Comparison of ENCODE assay signal across 28 cellular contexts in genomic region chr7:138949421-138950088, GRCh38. TPM values are rescaled to one million over a fixed set of nuclear protein-coding genes. Genes with fewer than 3 reads are reported as not detected.
"Had no signal": no experiment of that assay in that cellular context is flagged by ENCODE, and none has a peak within 500 bp of the region (broad histone marks: within the 10 kb centered on the region; RNA-seq: fewer than 3 reads in every experiment).

No MANE protein-coding gene starts in this region.

- H3K4me3 ChIP-seq: psoas muscle, right lobe of liver, sigmoid colon, stomach, thoracic aorta, thyroid gland, tibial nerve, vagina had no signal

- H3K4me1 ChIP-seq: psoas muscle, right lobe of liver, sigmoid colon, stomach, tibial nerve, vagina had no signal

- FAIRE-seq: small intestine, urothelium cell line had no signal

- H3K27me3 Mint-ChIP-seq: progenitor cell of endocrine pancreas; stimulated activated naive CD8-positive, alpha-beta T cell treated with anti-CD3 and anti-CD28 coated beads, Interleukin-15, Interleukin-2, amounts not matched to agents 100 ng/mL and 50 ng/mL, for 24 hours; type B pancreatic cell had no signal

- H3K27ac ChIP-seq: neutrophil, parathyroid adenoma, psoas muscle, right lobe of liver, sigmoid colon, stomach, thoracic aorta, thyroid gland, tibial nerve, vagina had no signal

- H3K9ac ChIP-seq: parathyroid adenoma had no signal

- DNase-seq: naive thymus-derived CD4-positive, alpha-beta T cell; natural killer cell; nucleus accumbens; posterior cingulate gyrus; psoas muscle; right cardiac atrium; right lobe of liver; sigmoid colon; small intestine; stimulated activated CD4-positive, alpha-beta T cell treated with anti-CD3 and anti-CD28 coated beads, Interleukin-15, amount 100 ng/mL, for 24 hours; stimulated activated CD4-positive, alpha-beta T cell treated with anti-CD3 and anti-CD28 coated beads, Interleukin-2, amount 100 ng/mL, for 24 hours; stimulated activated CD4-positive, alpha-beta T cell treated with anti-CD3 and anti-CD28 coated beads, Interleukin-2, amount 100 ng/mL, for 48 hours; stimulated activated CD4-positive, alpha-beta T cell treated with anti-CD3 and anti-CD28 coated beads, Interleukin-4, amount 100 ng/mL, for 24 hours; stimulated activated naive B cell treated with anti-CD40 and anti-IgM and Interleukin-4, amounts not matched to agents 10 μg/mL and 1 μg/mL and 100 μg/mL, for 72 hours; stimulated activated naive CD4-positive, alpha-beta T cell treated with Interleukin-2 at 50 U/mL for 16 hours; stomach; thyroid gland had no signal

- H3K36me3 Mint-ChIP-seq: naive thymus-derived CD4-positive, alpha-beta T cell; natural killer cell; stimulated activated effector memory CD8-positive, alpha-beta T cell treated with anti-CD3 and anti-CD28 coated beads, Interleukin-12 subunit alpha, Interleukin-12 subunit beta, amount 100 ng/mL, for 72 hours; stimulated activated naive B cell treated with anti-CD40 and anti-IgM and Interleukin-4, amounts not matched to agents 10 μg/mL and 1 μg/mL and 100 μg/mL, for 72 hours had no signal

- H3K4me1 Mint-ChIP-seq: natural killer cell; stimulated activated effector memory CD8-positive, alpha-beta T cell treated with anti-CD3 and anti-CD28 coated beads, Interleukin-12 subunit alpha, Interleukin-12 subunit beta, amount 100 ng/mL, for 72 hours; stimulated activated naive B cell treated with anti-CD40 and anti-IgM and Interleukin-4, amounts not matched to agents 10 μg/mL and 1 μg/mL and 100 μg/mL, for 72 hours had no signal

- H3K4me3 Mint-ChIP-seq: naive thymus-derived CD4-positive, alpha-beta T cell; natural killer cell; nephron; stimulated activated effector memory CD8-positive, alpha-beta T cell treated with anti-CD3 and anti-CD28 coated beads, Interleukin-12 subunit alpha, Interleukin-12 subunit beta, amount 100 ng/mL, for 72 hours; stimulated activated naive B cell treated with anti-CD40 and anti-IgM and Interleukin-4, amounts not matched to agents 10 μg/mL and 1 μg/mL and 100 μg/mL, for 72 hours; stimulated activated naive CD8-positive, alpha-beta T cell treated with anti-CD3 and anti-CD28 coated beads, Interleukin-15, Interleukin-2, amounts not matched to agents 100 ng/mL and 50 ng/mL, for 24 hours; type B pancreatic cell had no signal

- H3K27me3 ChIP-seq: neutrophil, right lobe of liver, sigmoid colon, stomach, thyroid gland, tibial nerve, vagina had no signal

- H2AFZ ChIP-seq: parathyroid adenoma had no signal

- H3K27ac Mint-ChIP-seq: naive thymus-derived CD4-positive, alpha-beta T cell; natural killer cell; nephron; progenitor cell of endocrine pancreas; stimulated activated effector memory CD8-positive, alpha-beta T cell treated with anti-CD3 and anti-CD28 coated beads, Interleukin-12 subunit alpha, Interleukin-12 subunit beta, amount 100 ng/mL, for 72 hours; stimulated activated naive B cell treated with anti-CD40 and anti-IgM and Interleukin-4, amounts not matched to agents 10 μg/mL and 1 μg/mL and 100 μg/mL, for 72 hours; stimulated activated naive CD8-positive, alpha-beta T cell treated with anti-CD3 and anti-CD28 coated beads, Interleukin-15, Interleukin-2, amounts not matched to agents 100 ng/mL and 50 ng/mL, for 24 hours; type B pancreatic cell had no signal

- H3K36me3 ChIP-seq: neutrophil, right lobe of liver, sigmoid colon, stomach, thoracic aorta, thyroid gland, tibial nerve, vagina had no signal

- H3K79me2 ChIP-seq: parathyroid adenoma had no signal

- H3K9me3 ChIP-seq: neutrophil, psoas muscle, right lobe of liver, sigmoid colon, stomach, thoracic aorta, thyroid gland, tibial nerve, vagina had no signal

- ATAC-seq: naive thymus-derived CD4-positive, alpha-beta T cell; natural killer cell; psoas muscle; right cardiac atrium; right lobe of liver; stimulated activated effector memory CD8-positive, alpha-beta T cell treated with anti-CD3 and anti-CD28 coated beads, Interleukin-12 subunit alpha, Interleukin-12 subunit beta, amount 100 ng/mL, for 72 hours; stimulated activated naive B cell treated with anti-CD40 and anti-IgM and Interleukin-4, amounts not matched to agents 10 μg/mL and 1 μg/mL and 100 μg/mL, for 72 hours had no signal

- H3K9me3 Mint-ChIP-seq: naive thymus-derived CD4-positive, alpha-beta T cell; natural killer cell; nephron; stimulated activated effector memory CD8-positive, alpha-beta T cell treated with anti-CD3 and anti-CD28 coated beads, Interleukin-12 subunit alpha, Interleukin-12 subunit beta, amount 100 ng/mL, for 72 hours; stimulated activated naive B cell treated with anti-CD40 and anti-IgM and Interleukin-4, amounts not matched to agents 10 μg/mL and 1 μg/mL and 100 μg/mL, for 72 hours; stimulated activated naive CD8-positive, alpha-beta T cell treated with anti-CD3 and anti-CD28 coated beads, Interleukin-15, Interleukin-2, amounts not matched to agents 100 ng/mL and 50 ng/mL, for 24 hours; type B pancreatic cell had no signal

RNA-seq across cellular contexts. Expression of gene KIAA1549, which starts 31.6 kb away (rescaled TPM):
- polyA plus RNA-seq: naive thymus-derived CD4-positive, alpha-beta T cell had no signal
